In the genomic region with DNA sequence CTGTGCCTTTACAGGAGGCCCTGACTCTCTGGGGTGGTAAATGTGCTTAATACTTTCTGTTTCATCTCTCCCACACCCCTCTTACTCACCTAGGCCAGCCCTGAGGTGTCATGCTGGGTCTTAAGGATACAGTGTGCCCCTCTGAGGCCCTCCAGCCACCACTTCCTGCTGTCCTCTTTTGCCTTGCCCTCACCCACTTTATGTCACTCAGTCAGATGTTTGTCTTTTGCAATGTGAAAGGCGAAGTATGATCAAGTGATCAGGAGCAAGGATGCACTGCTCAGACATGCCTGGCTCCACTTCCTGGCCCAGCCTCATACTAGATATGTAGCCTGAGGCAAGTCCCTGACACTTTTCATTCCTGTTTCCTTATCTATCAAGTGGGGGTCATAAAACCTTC, we compare ENCODE assay signal across 1 cellular context.
TF ChIP-seq lines count a peak whose summit lies in the region.

No MANE protein-coding gene starts in this region.

TF ChIP-seq in HEK293, 187 proteins besides CTCF, POLR2A, EP300 and RAD21 (continued from another document):
- TF ChIP-seq, protein P1, sequence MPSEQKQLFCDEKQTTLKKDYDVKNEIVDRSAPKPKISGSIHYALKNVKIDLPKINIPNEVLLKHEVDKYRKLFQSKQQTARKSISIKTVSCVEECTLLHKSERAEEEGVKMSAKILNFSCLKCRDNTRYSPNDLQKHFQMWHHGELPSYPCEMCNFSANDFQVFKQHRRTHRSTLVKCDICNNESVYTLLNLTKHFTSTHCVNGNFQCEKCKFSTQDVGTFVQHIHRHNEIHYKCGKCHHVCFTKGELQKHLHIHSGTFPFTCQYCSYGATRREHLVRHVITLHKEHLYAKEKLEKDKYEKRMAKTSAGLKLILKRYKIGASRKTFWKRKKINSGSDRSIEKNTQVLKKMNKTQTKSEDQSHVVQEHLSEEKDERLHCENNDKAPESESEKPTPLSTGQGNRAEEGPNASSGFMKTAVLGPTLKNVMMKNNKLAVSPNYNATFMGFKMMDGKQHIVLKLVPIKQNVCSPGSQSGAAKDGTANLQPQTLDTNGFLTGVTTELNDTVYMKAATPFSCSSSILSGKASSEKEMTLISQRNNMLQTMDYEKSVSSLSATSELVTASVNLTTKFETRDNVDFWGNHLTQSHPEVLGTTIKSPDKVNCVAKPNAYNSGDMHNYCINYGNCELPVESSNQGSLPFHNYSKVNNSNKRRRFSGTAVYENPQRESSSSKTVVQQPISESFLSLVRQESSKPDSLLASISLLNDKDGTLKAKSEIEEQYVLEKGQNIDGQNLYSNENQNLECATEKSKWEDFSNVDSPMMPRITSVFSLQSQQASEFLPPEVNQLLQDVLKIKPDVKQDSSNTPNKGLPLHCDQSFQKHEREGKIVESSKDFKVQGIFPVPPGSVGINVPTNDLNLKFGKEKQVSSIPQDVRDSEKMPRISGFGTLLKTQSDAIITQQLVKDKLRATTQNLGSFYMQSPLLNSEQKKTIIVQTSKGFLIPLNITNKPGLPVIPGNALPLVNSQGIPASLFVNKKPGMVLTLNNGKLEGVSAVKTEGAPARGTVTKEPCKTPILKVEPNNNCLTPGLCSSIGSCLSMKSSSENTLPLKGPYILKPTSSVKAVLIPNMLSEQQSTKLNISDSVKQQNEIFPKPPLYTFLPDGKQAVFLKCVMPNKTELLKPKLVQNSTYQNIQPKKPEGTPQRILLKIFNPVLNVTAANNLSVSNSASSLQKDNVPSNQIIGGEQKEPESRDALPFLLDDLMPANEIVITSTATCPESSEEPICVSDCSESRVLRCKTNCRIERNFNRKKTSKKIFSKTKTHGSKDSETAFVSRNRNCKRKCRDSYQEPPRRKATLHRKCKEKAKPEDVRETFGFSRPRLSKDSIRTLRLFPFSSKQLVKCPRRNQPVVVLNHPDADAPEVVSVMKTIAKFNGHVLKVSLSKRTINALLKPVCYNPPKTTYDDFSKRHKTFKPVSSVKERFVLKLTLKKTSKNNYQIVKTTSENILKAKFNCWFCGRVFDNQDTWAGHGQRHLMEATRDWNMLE (tag by site-specific recombination; conservative IDR thresholded peaks at IDR 0.05; ENCODE audit: low read depth) = 0 out of 2 replicates have a peak, but pooled peaks have one; percentile 4
